ENCODE assay signal across 9 cellular contexts in genomic region chr7:130356121-130356759, GRCh38. TPM values are rescaled to one million over a fixed set of nuclear protein-coding genes. Genes with fewer than 3 reads are reported as not detected.
DNase-seq lines count a peak whose midpoint lies in the region; ATAC-seq and TF ChIP-seq lines count a peak whose summit lies in the region.
"Had no signal": no experiment of that assay in that cellular context is flagged by ENCODE, and none has a peak within 500 bp of the region (broad histone marks: within the 10 kb centered on the region; RNA-seq: fewer than 3 reads in every experiment).

No MANE protein-coding gene starts in this region.

- intact Hi-C loops in colonic mucosa (cut with DNase I) (no loop called here), lower lobe of right lung (cut with DNase I) (no loop called here)

- TF ChIP-seq CTCF in colonic mucosa (IDR thresholded peaks at IDR 0.05) = no peak
- TF ChIP-seq CTCF in lower lobe of right lung (IDR thresholded peaks at IDR 0.05) = no peak

- peak; percentile 53 to 76 for ATAC-seq in lower lobe of right lung
- ATAC-seq in HG02678 (IDR thresholded peaks at IDR 0.05; ENCODE audit: unreplicated experiment) = no peak

- H3K27ac ChIP-seq in colonic mucosa (peak overlapping the region; percentile 60), lower lobe of right lung (peak overlapping the region; percentile 77)
- H3K27ac ChIP-seq: 22Rv1 had no signal

- H3K27me3 ChIP-seq in colonic mucosa (no peaks in the 10 kb centered on the region), lower lobe of right lung (ENCODE audit: low read depth) (no peaks in the 10 kb centered on the region)

- H3K36me3 ChIP-seq in colonic mucosa (no peaks in the 10 kb centered on the region), lower lobe of right lung (no peaks in the 10 kb centered on the region)

- H3K9me3 ChIP-seq in colonic mucosa (no peaks in the 10 kb centered on the region), lower lobe of right lung (peaks cover 13% of the 10 kb centered on the region)

- H3K4me1 ChIP-seq in colonic mucosa = no peaks in the 10 kb centered on the region
- peaks cover 20% of the 10 kb centered on the region for H3K4me1 ChIP-seq in lower lobe of right lung

- DNase-seq in DMS53 (lab: John Stamatoyannopoulos, UW) (peak; percentile 27), DMS53 treated with DMSO at 0.1 percent for 48 hours (lab: John Stamatoyannopoulos, UW; ENCODE audit: unreplicated experiment) (no peak), colonic mucosa (no peak), lower lobe of right lung (no peak), ureter (ENCODE audit: low spot score) (peak; percentile 73), CD1c-positive myeloid dendritic cell (ENCODE audit: extremely low spot score) (no peak)
- DNase-seq in NK-92 treated with Interleukin-12 subunit alpha and Interleukin-12 subunit beta, amount 100 ng/mL, for 24 hours (lab: John Stamatoyannopoulos, UW) = no peak

- no peak overlapping the region for H3K9ac ChIP-seq in colonic mucosa (ENCODE audit: low read depth in 2 of 2, low read length in 2 of 2)

- H3K4me3 ChIP-seq in colonic mucosa (no peak overlapping the region), lower lobe of right lung (no peak overlapping the region)

RNA-seq across cellular contexts. Expression of gene CPA5, which starts 11.6 kb away (rescaled TPM):
- total RNA-seq in colonic mucosa (not detected), lower lobe of right lung (not detected), ureter (0.57 TPM)

RNA-seq across cellular contexts. Expression of gene CPA1, which starts 24.1 kb away (rescaled TPM):
- total RNA-seq in colonic mucosa (10 to 100 TPM in 1 of 2 donors, not detected in 1; 35.4 TPM), lower lobe of right lung (0.30 TPM), ureter (not detected)

Comparison
In these comparisons a context has a peak if more than half of its experiments do, and no peak if none do; other contexts are left out.
1. DNase-seq: peak in DMS53 (single experiment) and ureter (single experiment); none in DMS53 treated with DMSO at 0.1 percent for 48 hours (single experiment), colonic mucosa (single experiment), lower lobe of right lung (single experiment), CD1c-positive myeloid dendritic cell (single experiment) and NK-92 treated with Interleukin-12 subunit alpha and Interleukin-12 subunit beta, amount 100 ng/mL, for 24 hours (single experiment).